Comparison of ENCODE assay signal across 7 cellular contexts in genomic region chr9:128891354-128892222, GRCh38. TPM values are rescaled to one million over a fixed set of nuclear protein-coding genes. Genes with fewer than 3 reads are reported as not detected.
A peak's percentile ranks its signal among the peaks of the same experiment; 100 is the strongest.
DNase-seq lines count a peak whose midpoint lies in the region; ATAC-seq, FAIRE-seq and TF ChIP-seq lines count a peak whose summit lies in the region.
"Had no signal": no experiment of that assay in that cellular context is flagged by ENCODE, and none has a peak within 500 bp of the region (broad histone marks: within the 10 kb centered on the region; RNA-seq: fewer than 3 reads in every experiment).

No MANE protein-coding gene starts in this region.

- H3K27ac Mint-ChIP-seq in CD4-positive, CD25-positive, alpha-beta regulatory T cell = peak overlapping the region; percentile 52 to 90 (median 80)
- no peak overlapping the region for H3K27ac Mint-ChIP-seq in astrocyte (ENCODE audit: unreplicated experiment)

- H3K4me2 ChIP-seq in astrocyte (ENCODE audit: low read length) = peak overlapping the region; percentile 61

- no peaks in the 10 kb centered on the region for H3K27me3 Mint-ChIP-seq in CD4-positive, CD25-positive, alpha-beta regulatory T cell
- H3K27me3 Mint-ChIP-seq in astrocyte (ENCODE audit: low read depth, unreplicated experiment) = no peaks in the 10 kb centered on the region

- no peaks in the 10 kb centered on the region for H3K9me3 Mint-ChIP-seq in CD4-positive, CD25-positive, alpha-beta regulatory T cell
- no peaks in the 10 kb centered on the region for H3K9me3 Mint-ChIP-seq in astrocyte (ENCODE audit: unreplicated experiment)

- H3K4me3 Mint-ChIP-seq in CD4-positive, CD25-positive, alpha-beta regulatory T cell = no peak overlapping the region
- H3K4me3 Mint-ChIP-seq in astrocyte (ENCODE audit: unreplicated experiment) = no peak overlapping the region

- H3K27ac ChIP-seq in CD4-positive, CD25-positive, alpha-beta regulatory T cell (ENCODE audit: insufficient read depth, low read length, poor library complexity, severe bottlenecking) = peak overlapping the region; percentile 47
- H3K27ac ChIP-seq in astrocyte (ENCODE audit: low read depth, low read length) = no peak overlapping the region
- peak overlapping the region; percentile 75 for H3K27ac ChIP-seq in muscle layer of duodenum (ENCODE audit: low read length)

- peaks cover 52% of the 10 kb centered on the region for H3K36me3 ChIP-seq in CD4-positive, CD25-positive, alpha-beta regulatory T cell (ENCODE audit: control insufficient read depth, insufficient read depth, low read length)
- peaks cover 22% of the 10 kb centered on the region for H3K36me3 ChIP-seq in astrocyte (ENCODE audit: insufficient read depth, low read length)
- H3K36me3 ChIP-seq in muscle layer of duodenum (ENCODE audit: control insufficient read depth in 1 of 2, insufficient read depth in 2 of 2, low read length in 2 of 2) = peaks cover 10 to 34% of the 10 kb centered on the region in 2 donors

- no peak for ATAC-seq in CD4-positive, CD25-positive, alpha-beta regulatory T cell (ENCODE audit: low read depth in 2 of 2)

- no peak overlapping the region for H2AFZ ChIP-seq in astrocyte (ENCODE audit: low read depth, low read length)

- FAIRE-seq in astrocyte (lab: Jason Lieb, UNC) (no peak), urothelium cell line (lab: Jason Lieb, UNC) (no peak)

- H3K9me3 ChIP-seq in CD4-positive, CD25-positive, alpha-beta regulatory T cell (ENCODE audit: control insufficient read depth in 2 of 2, low read length in 2 of 2) = no peaks in the 10 kb centered on the region
- no peaks in the 10 kb centered on the region for H3K9me3 ChIP-seq in astrocyte (ENCODE audit: insufficient read depth, low read depth, low read length)
- H3K9me3 ChIP-seq in muscle layer of duodenum (ENCODE audit: control insufficient read depth in 1 of 2, low read length in 2 of 2) = no peaks in the 10 kb centered on the region

- no peak for DNase-seq in CD4-positive, CD25-positive, alpha-beta regulatory T cell
- DNase-seq in astrocyte (ENCODE audit: low read depth) (no peak), urothelium cell line (ENCODE audit: low spot score) (no peak), occipital lobe (lab: John Stamatoyannopoulos, UW) (no peak), NCI-H1092 treated with DMSO at 0.1 percent for 48 hours (lab: John Stamatoyannopoulos, UW) (no peak)
- DNase-seq: MV-4-11 had no signal

- H3K4me3 ChIP-seq in CD4-positive, CD25-positive, alpha-beta regulatory T cell (ENCODE audit: low read depth, low read length) = no peak overlapping the region
- H3K4me3 ChIP-seq in astrocyte (ENCODE audit: insufficient read depth, low read depth, low read length) = no peak overlapping the region
- peak overlapping the region in 1 of 2 donors; percentile 41 for H3K4me3 ChIP-seq in muscle layer of duodenum (ENCODE audit: low read depth in 1 of 2, low read length in 2 of 2)

- peaks cover 60% of the 10 kb centered on the region for H4K20me1 ChIP-seq in astrocyte (ENCODE audit: insufficient read depth, low read length)

- H3K4me1 ChIP-seq in CD4-positive, CD25-positive, alpha-beta regulatory T cell (ENCODE audit: control insufficient read depth, insufficient read depth, low read length, poor library complexity, severe bottlenecking) = peaks cover 60% of the 10 kb centered on the region
- peaks cover 42% of the 10 kb centered on the region for H3K4me1 ChIP-seq in astrocyte (ENCODE audit: insufficient read depth, low read length)
- H3K4me1 ChIP-seq in muscle layer of duodenum (ENCODE audit: control insufficient read depth in 1 of 2, insufficient read depth in 2 of 2, low read length in 2 of 2) = peaks cover 19 to 34% of the 10 kb centered on the region in 2 donors

- H3K79me2 ChIP-seq in astrocyte (ENCODE audit: insufficient read depth, low read length) = peaks cover 80% of the 10 kb centered on the region

- peak overlapping the region; percentile 1 for H3K9ac ChIP-seq in astrocyte (ENCODE audit: low read length)

- H3K27me3 ChIP-seq in CD4-positive, CD25-positive, alpha-beta regulatory T cell (ENCODE audit: control insufficient read depth, insufficient read depth, low read length) = no peaks in the 10 kb centered on the region
- H3K27me3 ChIP-seq in astrocyte (ENCODE audit: insufficient read depth, low read length) (no peaks in the 10 kb centered on the region), muscle layer of duodenum (ENCODE audit: low read depth, low read length) (no peaks in the 10 kb centered on the region)

- no peak for TF ChIP-seq CTCF in astrocyte (IDR thresholded peaks at IDR 0.05; ENCODE audit: insufficient read depth, low read depth, low read length)

- peaks cover 10 to 74% (median 37%) of the 10 kb centered on the region in 4 donors for H3K4me1 Mint-ChIP-seq in CD4-positive, CD25-positive, alpha-beta regulatory T cell
- peaks cover 16% of the 10 kb centered on the region for H3K4me1 Mint-ChIP-seq in astrocyte (ENCODE audit: low read depth, unreplicated experiment)

- peaks cover 30% of the 10 kb centered on the region for H3K36me3 Mint-ChIP-seq in CD4-positive, CD25-positive, alpha-beta regulatory T cell
- H3K36me3 Mint-ChIP-seq in astrocyte (ENCODE audit: low read depth, unreplicated experiment) = peaks cover 11% of the 10 kb centered on the region

RNA-seq across cellular contexts. Expression of gene LRRC8A, which starts 9.7 kb away (rescaled TPM):
- total RNA-seq in CD4-positive, CD25-positive, alpha-beta regulatory T cell = 39.7 TPM
- polyA plus RNA-seq in CD4-positive, CD25-positive, alpha-beta regulatory T cell = 10 to 100 TPM; 29.3 to 35.0 (median 31.3) TPM
- 103 and 104 TPM in 2 replicates for total RNA-seq in astrocyte
- total RNA-seq in occipital lobe = 20.4 TPM

RNA-seq across cellular contexts. Expression of gene KYAT1, which starts 9.8 kb away (rescaled TPM):
- 8.2 TPM for total RNA-seq in CD4-positive, CD25-positive, alpha-beta regulatory T cell
- 10 to 100 TPM; 11.3 to 15.7 (median 11.6) TPM for polyA plus RNA-seq in CD4-positive, CD25-positive, alpha-beta regulatory T cell
- total RNA-seq in astrocyte = 9.3 and 10.1 TPM in 2 replicates
- 9.0 TPM for total RNA-seq in occipital lobe

RNA-seq across cellular contexts. Expression of gene PHYHD1, which starts 29.2 kb away (rescaled TPM):
- 0.52 TPM for total RNA-seq in CD4-positive, CD25-positive, alpha-beta regulatory T cell
- polyA plus RNA-seq in CD4-positive, CD25-positive, alpha-beta regulatory T cell = under 1 TPM in 2 of 4 donors, not detected in 2; 0.40 to 0.60 TPM
- total RNA-seq in astrocyte (4.6 and 6.1 TPM in 2 replicates), occipital lobe (1.1 TPM)

RNA-seq across cellular contexts. Expression of gene DOLK, which starts 55.8 kb away (rescaled TPM):
- 6.1 TPM for total RNA-seq in CD4-positive, CD25-positive, alpha-beta regulatory T cell
- polyA plus RNA-seq in CD4-positive, CD25-positive, alpha-beta regulatory T cell = 10 to 100 TPM in 2 of 4 donors, 1 to 10 TPM in 2; 7.6 to 12.3 (median 9.7) TPM
- total RNA-seq in astrocyte (19.8 and 22.1 TPM in 2 replicates), occipital lobe (14.7 TPM)

RNA-seq across cellular contexts. Expression of gene NUP188, which starts 55.9 kb away (rescaled TPM):
- total RNA-seq in CD4-positive, CD25-positive, alpha-beta regulatory T cell = 74.3 TPM
- polyA plus RNA-seq in CD4-positive, CD25-positive, alpha-beta regulatory T cell = 10 to 100 TPM; 20.8 to 23.4 (median 21.8) TPM
- 40.4 and 45.6 TPM in 2 replicates for total RNA-seq in astrocyte
- total RNA-seq in occipital lobe = 17.8 TPM
